Comparison of ENCODE assay signal across 8 cellular contexts in the genomic region with DNA sequence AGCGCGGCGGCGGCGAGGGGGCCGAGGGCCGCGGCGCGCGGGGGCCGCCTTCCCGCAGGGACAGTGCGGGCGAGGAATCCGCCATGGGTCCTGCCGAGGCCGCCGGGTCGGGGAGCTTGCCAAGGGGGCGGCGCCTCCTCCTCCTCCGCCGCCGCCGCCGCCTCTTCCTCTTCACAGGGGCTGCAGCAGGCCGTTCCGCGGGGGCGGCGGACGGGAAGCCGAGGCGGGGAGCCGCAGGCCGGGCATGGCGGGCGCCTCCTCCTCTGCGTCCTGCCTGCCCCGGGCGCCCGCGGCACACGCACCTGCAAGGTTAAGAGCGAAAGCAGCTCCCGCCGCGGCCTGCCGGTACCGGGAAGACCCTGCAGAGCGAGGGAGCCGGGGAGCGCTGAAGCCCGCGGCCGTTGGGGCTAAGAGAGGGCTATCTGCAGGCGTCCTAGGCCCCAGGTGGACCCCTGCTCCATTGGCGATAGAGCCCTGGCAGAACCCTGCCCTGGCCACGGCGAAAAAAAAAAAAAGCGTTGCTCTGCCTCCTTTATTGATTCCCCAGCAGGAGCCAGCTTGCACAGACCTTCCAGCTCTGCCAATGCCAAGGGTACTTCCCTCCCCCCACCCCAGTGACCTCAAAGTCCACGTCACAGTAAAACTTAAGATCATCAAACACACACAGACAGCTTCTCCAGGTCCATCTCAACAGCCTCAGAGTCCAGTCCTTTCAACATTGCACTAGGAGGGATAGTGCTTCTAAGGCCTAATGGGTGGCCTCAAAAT. TPM values are rescaled to one million over a fixed set of nuclear protein-coding genes. Genes with fewer than 3 reads are reported as not detected.
DNase-seq lines count a peak whose midpoint lies in the region; ATAC-seq, FAIRE-seq and TF ChIP-seq lines count a peak whose summit lies in the region.

A gene with protein sequence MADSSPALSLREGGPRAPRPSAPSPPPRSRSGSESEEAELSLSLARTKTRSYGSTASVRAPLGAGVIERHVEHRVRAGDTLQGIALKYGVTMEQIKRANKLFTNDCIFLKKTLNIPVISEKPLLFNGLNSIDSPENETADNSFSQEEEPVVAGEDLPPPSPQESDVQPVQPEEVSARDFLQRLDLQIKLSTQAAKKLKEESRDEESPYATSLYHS (minus strand): TSS at position 118 of the 768 bp plus-strand sequence. CDS start 33 bp downstream, at position 85.

- TF ChIP-seq CTCF in BJ (IDR thresholded peaks at IDR 0.05; ENCODE audit: insufficient read depth, low read depth, low read length) (no peak), pancreas (IDR thresholded peaks at IDR 0.05) (no peak)

- no peaks in the 10 kb centered on the region for H3K9me3 Mint-ChIP-seq in activated naive CD8-positive, alpha-beta T cell (ENCODE audit: low read depth)

- in situ Hi-C loops in SK-MEL-5 (cut with HindIII; ENCODE audit: low pct_unique_long_range_greater_than_20kb, low sequenced_read_pairs): no loop called here

- peak within 1 kb of the TSS; percentile 94 for H3K4me3 Mint-ChIP-seq in activated naive CD8-positive, alpha-beta T cell

- ATAC-seq in HG03520 (IDR thresholded peaks at IDR 0.05; ENCODE audit: unreplicated experiment) (peak; percentile 46), Right ventricle myocardium superior (ENCODE audit: poor library complexity) (peak; percentile 96), pancreas (peak; percentile 83 to 92 (median 89))

- peaks cover 0 to 8% (median under 1%) of the 10 kb centered on the region in 3 donors for H3K4me1 ChIP-seq in pancreas

- intact Hi-C loops in Right ventricle myocardium superior (cut with DNase I): no loop called here
- intact Hi-C loops in pancreas (cut with DNase I): loop anchor here in 1 of 3 donors (10.0 kb wide), 1 partner anchor 183 kb away; no protein-coding TSS in a partner anchor

- H3K27me3 ChIP-seq in BJ (ENCODE audit: control insufficient read depth, insufficient read depth, low read length) (no peaks in the 10 kb centered on the region), pancreas (no peaks in the 10 kb centered on the region)

- peaks cover 52% of the 10 kb centered on the region for H3K4me1 Mint-ChIP-seq in activated naive CD8-positive, alpha-beta T cell (ENCODE audit: low read depth)

- H3K36me3 ChIP-seq in BJ (ENCODE audit: control insufficient read depth, insufficient read depth, low read length) (no peaks in the 10 kb centered on the region), pancreas (no peaks in the 10 kb centered on the region)

- H3K4me3 ChIP-seq in BJ (ENCODE audit: low read depth, low read length) (peak within 1 kb of the TSS; percentile 61), pancreas (peak within 1 kb of the TSS; percentile 73 to 86 (median 80))

- DNase-seq in BJ (ENCODE audit: low read depth) (no peak), SK-MEL-5 (ENCODE audit: low read depth, low spot score) (peak; percentile 56), Right ventricle myocardium superior (peak; percentile 92), pancreas (peak; percentile 70 to 90 (median 79)), ureter (ENCODE audit: low spot score) (peak; percentile 72)

- TF ChIP-seq POLR2A in GM19099 (IDR thresholded peaks at IDR 0.05; ENCODE audit: extremely low read depth, insufficient read length, low read depth): peak; percentile 64

- no peak for FAIRE-seq in pancreas (lab: Jason Lieb, UNC)

- POLR2A ChIA-PET in BJ (lab: Charles Lee): no interaction called here

- CTCF ChIA-PET in BJ (lab: Yijun Ruan, JAX): interaction anchor here (0.6 to 3.1 kb wide), 7 partner anchors 10 to 954 kb away, joined by 3 to 15 read pairs (median 3); no protein-coding TSS in a partner anchor

- 0% methylated on average over 22 to 63 of the region's 63 CpGs for WGBS in pancreas, 2 donors

- no peaks in the 10 kb centered on the region for H3K27me3 Mint-ChIP-seq in activated naive CD8-positive, alpha-beta T cell

- H3K9me3 ChIP-seq in pancreas: no peaks in the 10 kb centered on the region

- peak within 1 kb of the TSS; percentile 47 to 88 (median 86) for H3K27ac ChIP-seq in pancreas

- peak within 1 kb of the TSS; percentile 96 for H3K27ac Mint-ChIP-seq in activated naive CD8-positive, alpha-beta T cell

- peaks cover 7% of the 10 kb centered on the region for H3K36me3 Mint-ChIP-seq in activated naive CD8-positive, alpha-beta T cell

RNA-seq across cellular contexts. Expression of the gene that starts here (rescaled TPM):
- polyA plus RNA-seq in BJ (2011; rRNA removed) (3.4 and 5.8 TPM in 2 replicates), pancreas (10 to 100 TPM; 10.0 to 29.7 TPM)
- 0.43 and 0.82 TPM in 2 replicates for polyA minus RNA-seq in BJ (2011; rRNA and poly(A)+ RNA removed)
- 25.7 and 26.8 TPM in 2 replicates for total RNA-seq in SK-MEL-5 (2014; rRNA removed; shearing (Covaris generic))
- 27.1 and 27.8 TPM in 2 replicates for polyA plus RNA-seq in SK-MEL-5 (2015; cell fraction: cytosol; rRNA removed)
- 10.3 and 10.4 TPM in 2 replicates for polyA plus RNA-seq in SK-MEL-5 (2015; cell fraction: nucleus; rRNA removed)
- total RNA-seq in Right ventricle myocardium superior (4.3 TPM), pancreas (1 to 10 TPM; 5.0 to 9.5 (median 6.3) TPM), ureter (13.1 TPM)

Comparison
In these comparisons a context has a peak if more than half of its experiments do, and no peak if none do; other contexts are left out.
1. ATAC-seq: peak in every context shown above with its lines; median percentile 96 in Right ventricle myocardium superior; 89 in pancreas; 46 in HG03520.